10 cellular contexts compared by ENCODE assay signal in genomic region chr14:35390577-35391387, GRCh38. TPM values are rescaled to one million over a fixed set of nuclear protein-coding genes. Genes with fewer than 3 reads are reported as not detected.
A peak's percentile ranks its signal among the peaks of the same experiment; 100 is the strongest.
DNase-seq lines count a peak whose midpoint lies in the region; ATAC-seq and TF ChIP-seq lines count a peak whose summit lies in the region.
"Had no signal": no experiment of that assay in that cellular context is flagged by ENCODE, and none has a peak within 500 bp of the region (broad histone marks: within the 10 kb centered on the region; RNA-seq: fewer than 3 reads in every experiment).

No MANE protein-coding gene starts in this region.

- ATAC-seq in HG02588 (IDR thresholded peaks at IDR 0.05; ENCODE audit: unreplicated experiment) (peak; percentile 69), RWPE2 (ENCODE audit: low read depth) (peak; percentile 75), lower lobe of right lung (peak; percentile 25 to 57)

- intact Hi-C loops in lower lobe of right lung (cut with DNase I): no loop called here

- H3K4me3 ChIP-seq in RWPE2 (ENCODE audit: severe bottlenecking) (no peak overlapping the region), lower lobe of right lung (no peak overlapping the region), H7 (ENCODE audit: insufficient read depth, low read depth, low read length) (no peak overlapping the region)

- H3K27ac ChIP-seq in RWPE2 (ENCODE audit: poor library complexity, severe bottlenecking): no peak overlapping the region
- no peak overlapping the region for H3K27ac ChIP-seq in lower lobe of right lung
- H3K27ac ChIP-seq: parathyroid adenoma had no signal

- no peak for TF ChIP-seq CTCF in RWPE2 (IDR thresholded peaks at IDR 0.05; ENCODE audit: poor library complexity, severe bottlenecking)
- no peak for TF ChIP-seq CTCF in lower lobe of right lung (IDR thresholded peaks at IDR 0.05)

- H3K36me3 ChIP-seq in RWPE2 (ENCODE audit: low read depth) (no peaks in the 10 kb centered on the region), lower lobe of right lung (no peaks in the 10 kb centered on the region), H7 (replicated peaks; ENCODE audit: control insufficient read depth, insufficient read depth, low read length) (no peaks in the 10 kb centered on the region)

- no peaks in the 10 kb centered on the region for H3K27me3 ChIP-seq in RWPE2 (ENCODE audit: insufficient read depth, poor library complexity, severe bottlenecking)
- no peaks in the 10 kb centered on the region for H3K27me3 ChIP-seq in lower lobe of right lung (ENCODE audit: low read depth)
- no peaks in the 10 kb centered on the region for H3K27me3 ChIP-seq in H7 (ENCODE audit: control insufficient read depth, insufficient read depth, low read length)

- H3K9me3 ChIP-seq in RWPE2 (ENCODE audit: severe bottlenecking) (no peaks in the 10 kb centered on the region), lower lobe of right lung (no peaks in the 10 kb centered on the region)

- peak; percentile 30 for DNase-seq in DMS153 (lab: John Stamatoyannopoulos, UW)
- DNase-seq in DMS153 treated with DMSO at 0.1 percent for 48 hours (lab: John Stamatoyannopoulos, UW; ENCODE audit: unreplicated experiment): no peak
- no peak for DNase-seq in RWPE2 (ENCODE audit: low spot score)
- DNase-seq in lower lobe of right lung: no peak
- no peak for DNase-seq in GM03348 (ENCODE audit: low spot score)
- DNase-seq in H7: no peak
- no peak for DNase-seq in NCI-H128 (lab: John Stamatoyannopoulos, UW; ENCODE audit: unreplicated experiment)
- DNase-seq: activated T-cell treated with anti-CD3 and anti-CD28 coated beads, Interleukin-2, amount 50 U/mL, for 24 hours had no signal

- H3K4me1 ChIP-seq in RWPE2 (ENCODE audit: insufficient read depth, poor library complexity, severe bottlenecking): no peaks in the 10 kb centered on the region
- H3K4me1 ChIP-seq in lower lobe of right lung: peaks cover 4% of the 10 kb centered on the region

RNA-seq across cellular contexts. Expression of gene NFKBIA, which starts 13.8 kb away (rescaled TPM):
- 331 TPM for total RNA-seq in lower lobe of right lung
- 49.2 and 64.3 TPM in 2 replicates for total RNA-seq in H7 (2014; rRNA removed; shearing (Covaris generic))
